29 cellular contexts compared by ENCODE assay signal in the genomic region with DNA sequence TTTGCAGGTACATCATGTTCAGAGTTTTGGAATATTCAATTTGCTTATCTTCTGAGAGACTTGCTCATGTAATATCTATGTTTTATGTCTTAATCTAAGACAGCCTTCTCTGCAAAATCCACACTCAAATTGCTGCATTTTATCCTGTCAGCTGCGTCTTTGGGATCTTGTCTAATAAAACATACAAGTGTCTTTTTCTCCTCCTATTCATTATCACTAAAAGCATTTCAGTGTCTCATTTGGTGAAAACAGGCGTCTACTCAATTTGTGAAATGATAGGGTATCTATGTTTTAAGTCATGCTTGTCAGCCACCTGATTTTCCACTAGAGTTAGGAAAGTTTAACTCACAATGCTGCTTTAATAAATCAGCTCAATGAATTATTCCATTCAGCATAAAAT.
"Had no signal": no experiment of that assay in that cellular context is flagged by ENCODE, and none has a peak within 500 bp of the region (broad histone marks: within the 10 kb centered on the region; RNA-seq: fewer than 3 reads in every experiment).

No MANE protein-coding gene starts in this region.

- H3K36me3 ChIP-seq: neural progenitor cell, right lobe of liver, sigmoid colon, stomach, thoracic aorta, thyroid gland, tibial nerve, upper lobe of left lung, vagina had no signal

- H3K4me3 Mint-ChIP-seq: naive thymus-derived CD8-positive, alpha-beta T cell; natural killer cell treated with Interleukin-12 subunit alpha and Interleukin-12 subunit beta and Interleukin-15 and Interleukin-18, amount 100 ng/mL, for 72 hours; nephron progenitor cell; neural progenitor cell; stimulated activated effector memory CD8-positive, alpha-beta T cell treated with anti-CD3 and anti-CD28 coated beads, Interleukin-12 subunit alpha, Interleukin-12 subunit beta, amount 100 ng/mL, for 72 hours; stimulated activated naive B cell treated with anti-CD40 and anti-IgM and Interleukin-4, amounts not matched to agents 10 μg/mL and 1 μg/mL and 100 μg/mL, for 72 hours; stimulated activated naive CD8-positive, alpha-beta T cell treated with anti-CD3 and anti-CD28 coated beads, Interleukin-15, Interleukin-2, amounts not matched to agents 100 ng/mL and 50 ng/mL, for 24 hours had no signal

- FAIRE-seq: small intestine, urothelium cell line had no signal

- H3K4me3 ChIP-seq: neural progenitor cell, psoas muscle, right lobe of liver, sigmoid colon, stomach, thoracic aorta, thyroid gland, tibial nerve, upper lobe of left lung, vagina had no signal

- H3K36me3 Mint-ChIP-seq: naive thymus-derived CD8-positive, alpha-beta T cell; natural killer cell treated with Interleukin-12 subunit alpha and Interleukin-12 subunit beta and Interleukin-15 and Interleukin-18, amount 100 ng/mL, for 72 hours; neural progenitor cell; stimulated activated effector memory CD8-positive, alpha-beta T cell treated with anti-CD3 and anti-CD28 coated beads, Interleukin-12 subunit alpha, Interleukin-12 subunit beta, amount 100 ng/mL, for 72 hours; stimulated activated naive B cell treated with anti-CD40 and anti-IgM and Interleukin-4, amounts not matched to agents 10 μg/mL and 1 μg/mL and 100 μg/mL, for 72 hours had no signal

- H3K9me3 Mint-ChIP-seq: nephron progenitor cell; stimulated activated naive CD8-positive, alpha-beta T cell treated with anti-CD3 and anti-CD28 coated beads, Interleukin-15, Interleukin-2, amounts not matched to agents 100 ng/mL and 50 ng/mL, for 24 hours had no signal

- H3K4me1 ChIP-seq: parathyroid adenoma, psoas muscle, right lobe of liver, sigmoid colon, stomach, thyroid gland, tibial nerve, upper lobe of left lung, vagina had no signal

- H3K27me3 Mint-ChIP-seq: natural killer cell treated with Interleukin-12 subunit alpha and Interleukin-12 subunit beta and Interleukin-15 and Interleukin-18, amount 100 ng/mL, for 72 hours; progenitor cell of endocrine pancreas; stimulated activated naive B cell treated with anti-CD40 and anti-IgM and Interleukin-4, amounts not matched to agents 10 μg/mL and 1 μg/mL and 100 μg/mL, for 72 hours; stimulated activated naive CD8-positive, alpha-beta T cell treated with anti-CD3 and anti-CD28 coated beads, Interleukin-15, Interleukin-2, amounts not matched to agents 100 ng/mL and 50 ng/mL, for 24 hours had no signal

- H3K27ac Mint-ChIP-seq: naive thymus-derived CD8-positive, alpha-beta T cell; natural killer cell treated with Interleukin-12 subunit alpha and Interleukin-12 subunit beta and Interleukin-15 and Interleukin-18, amount 100 ng/mL, for 72 hours; nephron progenitor cell; neural progenitor cell; progenitor cell of endocrine pancreas; stimulated activated effector memory CD8-positive, alpha-beta T cell treated with anti-CD3 and anti-CD28 coated beads, Interleukin-12 subunit alpha, Interleukin-12 subunit beta, amount 100 ng/mL, for 72 hours; stimulated activated naive B cell treated with anti-CD40 and anti-IgM and Interleukin-4, amounts not matched to agents 10 μg/mL and 1 μg/mL and 100 μg/mL, for 72 hours; stimulated activated naive CD8-positive, alpha-beta T cell treated with anti-CD3 and anti-CD28 coated beads, Interleukin-15, Interleukin-2, amounts not matched to agents 100 ng/mL and 50 ng/mL, for 24 hours had no signal

- H3K9me3 ChIP-seq: psoas muscle, right lobe of liver, sigmoid colon, stomach, thoracic aorta, thyroid gland, tibial nerve, upper lobe of left lung, vagina had no signal

- H3K9ac ChIP-seq: neural progenitor cell, parathyroid adenoma had no signal

- DNase-seq: naive thymus-derived CD8-positive, alpha-beta T cell; nephron progenitor cell; occipital lobe; posterior cingulate gyrus; psoas muscle; right cardiac atrium; right lobe of liver; sigmoid colon; small intestine; stimulated activated CD4-positive, alpha-beta T cell treated with anti-CD3 and anti-CD28 coated beads, Interleukin-15, amount 100 ng/mL, for 24 hours; stimulated activated CD4-positive, alpha-beta T cell treated with anti-CD3 and anti-CD28 coated beads, Interleukin-2, amount 100 ng/mL, for 24 hours; stimulated activated CD4-positive, alpha-beta T cell treated with anti-CD3 and anti-CD28 coated beads, Interleukin-2, amount 100 ng/mL, for 48 hours; stimulated activated CD4-positive, alpha-beta T cell treated with anti-CD3 and anti-CD28 coated beads, Interleukin-4, amount 100 ng/mL, for 24 hours; stimulated activated naive B cell treated with anti-CD40 and anti-IgM and Interleukin-4, amounts not matched to agents 10 μg/mL and 1 μg/mL and 100 μg/mL, for 72 hours; stimulated activated naive CD4-positive, alpha-beta T cell treated with Interleukin-2 at 50 U/mL for 16 hours; stomach; thyroid gland; trophoblast cell; upper lobe of left lung had no signal

- H3K27me3 ChIP-seq: neural progenitor cell, right lobe of liver, sigmoid colon, stomach, thyroid gland, tibial nerve, upper lobe of left lung, vagina had no signal

- H3K4me1 Mint-ChIP-seq: naive thymus-derived CD8-positive, alpha-beta T cell; nephron progenitor cell; neural progenitor cell; stimulated activated effector memory CD8-positive, alpha-beta T cell treated with anti-CD3 and anti-CD28 coated beads, Interleukin-12 subunit alpha, Interleukin-12 subunit beta, amount 100 ng/mL, for 72 hours; stimulated activated naive B cell treated with anti-CD40 and anti-IgM and Interleukin-4, amounts not matched to agents 10 μg/mL and 1 μg/mL and 100 μg/mL, for 72 hours had no signal
